In genomic region chr10:113165643-113166042, GRCh38 we compare ENCODE assay signal across 16 cellular contexts.
DNase-seq lines count a peak whose midpoint lies in the region; FAIRE-seq and TF ChIP-seq lines count a peak whose summit lies in the region.
"Had no signal": no experiment of that assay in that cellular context is flagged by ENCODE, and none has a peak within 500 bp of the region (broad histone marks: within the 10 kb centered on the region; RNA-seq: fewer than 3 reads in every experiment).

No MANE protein-coding gene starts in this region.

- H3K4me1 Mint-ChIP-seq in H9 (peaks cover 57 to 90% of the 10 kb centered on the region in 2 experiments), nephron progenitor cell (peaks cover 29% of the 10 kb centered on the region), MCF 10A (ENCODE audit: insufficient read depth, unreplicated experiment) (no peaks in the 10 kb centered on the region)

- H3K9me3 ChIP-seq in H9 (ENCODE audit: control insufficient read depth, low read depth, low read length) (no peaks in the 10 kb centered on the region), H1 (ENCODE audit: insufficient read depth in 2 of 2, low read depth in 1 of 2, low read length in 1 of 2) (no peaks in the 10 kb centered on the region)
- H3K9me3 ChIP-seq: A549, BE2C had no signal

- no peak overlapping the region for H2AK5ac ChIP-seq in H9 (ENCODE audit: insufficient read length, low read length)
- H2AK5ac ChIP-seq in H1 (ENCODE audit: low read depth, low read length) = no peak overlapping the region

- H3K4me3 Mint-ChIP-seq in H9 (peak overlapping the region in 1 of 2 experiments; percentile 43; a peak in 1 of 5 replicates), nephron progenitor cell (no peak overlapping the region), MCF 10A (ENCODE audit: unreplicated experiment) (no peak overlapping the region)
- H3K4me3 Mint-ChIP-seq: CD4-positive, alpha-beta memory T cell had no signal

- H4K91ac ChIP-seq in H9 (ENCODE audit: insufficient read length, low read depth, low read length) = no peak overlapping the region
- H4K91ac ChIP-seq in H1 (replicated peaks; ENCODE audit: insufficient read length, low read length) = no peak overlapping the region

- intact Hi-C loops in MCF 10A (cut with micrococcal nuclease) = no loop called here

- H2BK15ac ChIP-seq in H9 (ENCODE audit: low read depth, low read length) (no peak overlapping the region), H1 (ENCODE audit: low read length) (no peak overlapping the region)

- H3K56ac ChIP-seq in H9 (ENCODE audit: insufficient read length, low read depth, low read length) (no peak overlapping the region), H1 (replicated peaks; ENCODE audit: insufficient read length, low read depth, low read length) (no peak overlapping the region)

- H3K27ac Mint-ChIP-seq in H9 (peak overlapping the region; percentile 74 to 97 (median 86); a peak in 6 of 7 replicates), nephron progenitor cell (peak overlapping the region; percentile 49), MCF 10A (ENCODE audit: low read depth, unreplicated experiment) (no peak overlapping the region)
- H3K27ac Mint-ChIP-seq: CD4-positive, alpha-beta memory T cell had no signal

- no peak overlapping the region for H2BK5ac ChIP-seq in H9 (ENCODE audit: insufficient read length, low read length)
- no peak overlapping the region; the same call in 1 of the 2 replicates for H2BK5ac ChIP-seq in H1 (ENCODE audit: low read depth, low read length)

- H2AFZ ChIP-seq in H9 (ENCODE audit: low read length) (no peak overlapping the region), H1 (ENCODE audit: low read length) (no peak overlapping the region)

- H3K4me2 ChIP-seq in H9 (ENCODE audit: insufficient read depth, insufficient read length, low read length) (no peak overlapping the region), H1 (ENCODE audit: insufficient read depth in 1 of 2, low read depth in 2 of 2, low read length in 2 of 2) (peak overlapping the region in 1 of 2 experiments; percentile 22; a peak in 1 of 4 replicates)
- H3K4me2 ChIP-seq: A549 had no signal

- no TSS peak for BruUV-seq in MCF 10A (replicated peaks; lab: Mats Ljungman, UMichigan)

- TF ChIP-seq CTCF in H9 (conservative IDR thresholded peaks at IDR 0.05) (no peak), H1 (IDR thresholded peaks at IDR 0.05; ENCODE audit: control extremely low read depth in 1 of 3, insufficient read depth in 1 of 3, low read depth in 1 of 3, low read length in 3 of 3) (no peak), nephron progenitor cell (IDR thresholded peaks at IDR 0.05) (no peak), MCF 10A (IDR thresholded peaks at IDR 0.05; ENCODE audit: unreplicated experiment) (no peak)

- H3K23me2 ChIP-seq in H9 (ENCODE audit: insufficient read length, low read depth, low read length, poor library complexity, severe bottlenecking) (no peaks in the 10 kb centered on the region), H1 (ENCODE audit: low read depth, low read length) (no peaks in the 10 kb centered on the region; the same call in 1 of the 2 replicates)

- no CpG with 5 or more reads among the region's 21 CpGs for WGBS in H9 (ENCODE audit: extremely low coverage, insufficient read length, low lambda C conversion rate)
- WGBS in H1 (ENCODE audit: extremely low coverage in 1 of 2, insufficient coverage in 1 of 2, insufficient read length in 1 of 2, insufficient replicate concordance in 2 of 2, low coverage in 1 of 2, low lambda C conversion rate in 2 of 2, missing lambda C conversion rate in 1 of 2), 2 experiments = 71% methylated on average over 18 of the region's 21 CpGs; no CpG with 5 or more reads in 1 of the 2 experiments

- no peaks in the 10 kb centered on the region for H3K27me3 ChIP-seq in H9 (ENCODE audit: insufficient read depth, low read length)
- no peaks in the 10 kb centered on the region for H3K27me3 ChIP-seq in H1 (replicated peaks in 1 of 4; ENCODE audit: control insufficient read depth in 3 of 4, extremely low read depth in 1 of 4, insufficient read depth in 3 of 4, low read length in 3 of 4)
- H3K27me3 ChIP-seq: BE2C had no signal

- H3K27me3 Mint-ChIP-seq in H9 (ENCODE audit: low read depth) (no peaks in the 10 kb centered on the region), nephron progenitor cell (ENCODE audit: low read depth, poor library complexity) (peaks cover 5% of the 10 kb centered on the region), MCF 10A (ENCODE audit: insufficient read depth, unreplicated experiment) (no peaks in the 10 kb centered on the region)
- H3K27me3 Mint-ChIP-seq: CD4-positive, alpha-beta memory T cell had no signal

- H3K9me3 Mint-ChIP-seq in H9 (no peaks in the 10 kb centered on the region; a peak in 1 of 5 replicates), nephron progenitor cell (no peaks in the 10 kb centered on the region), MCF 10A (ENCODE audit: unreplicated experiment) (no peaks in the 10 kb centered on the region)
- H3K9me3 Mint-ChIP-seq: CD4-positive, alpha-beta memory T cell had no signal

- H3K36me3 Mint-ChIP-seq in H9 (ENCODE audit: insufficient read depth in 1 of 3, low read depth in 3 of 3) = peaks cover 16 to 56% (median 43%) of the 10 kb centered on the region in 3 experiments; a peak in 6 of 7 replicates
- H3K36me3 Mint-ChIP-seq in nephron progenitor cell (ENCODE audit: low read depth) = peaks cover 68% of the 10 kb centered on the region
- peaks cover 69% of the 10 kb centered on the region for H3K36me3 Mint-ChIP-seq in MCF 10A (ENCODE audit: insufficient read depth, unreplicated experiment)

- FAIRE-seq in H1 (lab: Jason Lieb, UNC) = no peak
- FAIRE-seq: A549, GM12892, H54, HTR-8/SVneo, K562 had no signal

- H3K36me3 ChIP-seq in H1 (ENCODE audit: control insufficient read depth in 2 of 4, insufficient read depth in 4 of 4, low read length in 3 of 4) = peaks cover 7 to 45% (median 11%) of the 10 kb centered on the region in 4 experiments; a peak in 4 of 8 replicates

- H3K27ac ChIP-seq in H9 (ENCODE audit: insufficient read length, low read depth, low read length) (no peak overlapping the region), H1 (ENCODE audit: low read depth, low read length) (no peak overlapping the region)
- H3K27ac ChIP-seq: A549, C4-2B had no signal

- H3K4me3 ChIP-seq in H1 (ENCODE audit: extremely low read depth in 1 of 4, insufficient read depth in 2 of 4, low read depth in 3 of 4, low read length in 4 of 4) = no peak overlapping the region
- H3K4me3 ChIP-seq: A549, K562 had no signal

- H3K14ac ChIP-seq in H9 (ENCODE audit: insufficient read depth, low read length) = no peak overlapping the region; the same call in 1 of the 2 replicates
- H3K14ac ChIP-seq in H1 (ENCODE audit: insufficient read length) = no peak overlapping the region

- H2BK120ac ChIP-seq in H9 (ENCODE audit: low read depth, low read length, poor library complexity, severe bottlenecking) (no peak overlapping the region), H1 (replicated peaks; ENCODE audit: low read depth, low read length) (no peak overlapping the region)

- TF ChIP-seq RAD21 in H1 (IDR thresholded peaks at IDR 0.05 in 1 of 2, conservative IDR thresholded peaks at IDR 0.05 in 1 of 2; ENCODE audit: low read depth in 2 of 2, low read length in 2 of 2) = no peak

- H4K20me1 ChIP-seq in H9 (ENCODE audit: control insufficient read depth, insufficient read depth, insufficient read length) = no peaks in the 10 kb centered on the region
- peaks cover 0 to 2% of the 10 kb centered on the region in 2 experiments for H4K20me1 ChIP-seq in H1 (replicated peaks in 1 of 2; ENCODE audit: control insufficient read depth in 1 of 2, insufficient read depth in 2 of 2, low read length in 2 of 2)

- H3K79me2 ChIP-seq in H9 (ENCODE audit: insufficient read depth, low read length) (no peaks in the 10 kb centered on the region), H1 (ENCODE audit: control insufficient read depth in 1 of 2, insufficient read depth in 2 of 2, low read length in 2 of 2) (peaks cover 0 to 3% of the 10 kb centered on the region in 2 experiments; a peak in 1 of 4 replicates)

- no peak overlapping the region for H3K9ac ChIP-seq in H9 (ENCODE audit: extremely low read depth, insufficient read length, low read length)
- H3K9ac ChIP-seq in H1 (replicated peaks in 1 of 4; ENCODE audit: extremely low read depth in 1 of 4, low read depth in 3 of 4, low read length in 3 of 4) = no peak overlapping the region

- H3K79me1 ChIP-seq in H9 (ENCODE audit: insufficient read depth, low read depth, low read length, poor library complexity, severe bottlenecking) (no peaks in the 10 kb centered on the region), H1 (ENCODE audit: low read depth, low read length) (peaks cover 2% of the 10 kb centered on the region; the same call in 1 of the 2 replicates)

- no peak overlapping the region for H4K8ac ChIP-seq in H9 (replicated peaks; ENCODE audit: insufficient read length, low read depth, low read length)
- H4K8ac ChIP-seq in H1 (ENCODE audit: extremely low read depth, insufficient read depth, low read length) = peak overlapping the region; percentile 43; the same call in 1 of the 2 replicates

- no peak overlapping the region for H3T11ph ChIP-seq in H9 (ENCODE audit: low read length)

- H2BK12ac ChIP-seq in H9 (ENCODE audit: insufficient read length, low read depth, low read length) (no peak overlapping the region), H1 (ENCODE audit: low read depth, low read length) (no peak overlapping the region)

- H3K4ac ChIP-seq in H9 (ENCODE audit: low read depth, low read length) (no peak overlapping the region), H1 (replicated peaks; ENCODE audit: insufficient read length, low read depth, low read length) (no peak overlapping the region)

- H4K5ac ChIP-seq in H9 (ENCODE audit: insufficient read length, low read depth, low read length) (no peak overlapping the region), H1 (ENCODE audit: insufficient read length, low read depth, low read length) (no peak overlapping the region)

- DNase-seq in H9 = no peak
- no peak for DNase-seq in H1 (ENCODE audit: low read depth in 1 of 2, low spot score in 2 of 2)
- peak; percentile 11 for DNase-seq in nephron progenitor cell
- no peak for DNase-seq in MCF 10A (ENCODE audit: unreplicated experiment)
- DNase-seq in dedifferentiated amniotic fluid mesenchymal stem cell (ENCODE audit: extremely low spot score) = no peak
- no peak for DNase-seq in NCI-H1092 (lab: John Stamatoyannopoulos, UW)
- DNase-seq: BE2C; CD4-positive, alpha-beta memory T cell; DMS79; GDM1 had no signal

- CTCF ChIA-PET in H1 (lab: Charles Lee; ENCODE audit: partially characterized antibody) (interaction anchor here (0.6 to 3.3 kb wide), 20 partner anchors 9 to 595 kb away, joined by 3 to 15 read pairs (median 4); no protein-coding TSS in a partner anchor), MCF 10A (lab: Yijun Ruan, JAX) (interaction anchor here (0.6 to 0.7 kb wide), 3 partner anchors 11 to 397 kb away, joined by 4 to 5 read pairs (median 4); no protein-coding TSS in a partner anchor)

- H3K23ac ChIP-seq in H9 (ENCODE audit: insufficient read length, low read depth, low read length) = no peak overlapping the region
- H3K23ac ChIP-seq in H1 (ENCODE audit: insufficient read length) = no peak overlapping the region

- H2BK20ac ChIP-seq in H9 (ENCODE audit: low read depth, low read length, poor library complexity, severe bottlenecking) (no peak overlapping the region), H1 (ENCODE audit: low read length) (no peak overlapping the region)

- no peak overlapping the region for H3K18ac ChIP-seq in H9 (ENCODE audit: insufficient read length, low read depth, low read length)
- H3K18ac ChIP-seq in H1 (ENCODE audit: extremely low read depth, low read length) = no peak overlapping the region

- no peak for TF ChIP-seq EP300 in H1 (IDR thresholded peaks at IDR 0.05; ENCODE audit: borderline replicate concordance in 1 of 2, low read depth in 2 of 2, low read length in 2 of 2)

- TF ChIP-seq POLR2A in H1 (IDR thresholded peaks at IDR 0.05; ENCODE audit: control extremely low read depth in 1 of 2, low read depth in 2 of 2, low read length in 2 of 2) = no peak

- peaks cover 11% of the 10 kb centered on the region; the same call in 1 of the 2 replicates for H3K4me1 ChIP-seq in H9 (ENCODE audit: insufficient read depth, low read length)
- peaks cover 11 to 40% (median 25%) of the 10 kb centered on the region in 4 experiments for H3K4me1 ChIP-seq in H1 (replicated peaks in 1 of 4; ENCODE audit: control insufficient read depth in 3 of 4, insufficient read depth in 4 of 4, low read length in 3 of 4)

- POLR2A ChIA-PET in H1 (lab: Charles Lee; ENCODE audit: partially characterized antibody) = interaction anchor here (0.8 to 1.1 kb wide), 2 partner anchors 10 to 587 kb away, joined by 3 read pairs; no protein-coding TSS in a partner anchor
- POLR2A ChIA-PET in MCF 10A (lab: Yijun Ruan, JAX) = interaction anchor here (0.6 kb wide), 1 partner anchor 198 kb away, joined by 4 read pairs; no protein-coding TSS in a partner anchor
